16 cellular contexts compared by ENCODE assay signal in genomic region chr13:113471844-113472243, GRCh38.
"Had no signal": no experiment of that assay in that cellular context is flagged by ENCODE, and none has a peak within 500 bp of the region (broad histone marks: within the 10 kb centered on the region; RNA-seq: fewer than 3 reads in every experiment).

No MANE protein-coding gene starts in this region.

- H3K27ac ChIP-seq: prostate gland, right lobe of liver, WERI-Rb-1 had no signal

- ATAC-seq: activated naive CD4-positive, alpha-beta T cell treated with anti-CD3 and anti-CD28 coated beads, Interleukin-2, amount 50 U/mL, for 72 hours; natural killer cell treated with Interleukin-12 subunit alpha and Interleukin-12 subunit beta and Interleukin-15 and Interleukin-18, amount 100 ng/mL, for 72 hours; stimulated activated memory B cell treated with anti-CD40 and anti-IgM and Interleukin-4, amounts not matched to agents 10 μg/mL and 1 μg/mL and 100 μg/mL, for 72 hours had no signal

- H3K4me1 ChIP-seq: adrenal gland, prostate gland, right lobe of liver, thyroid gland had no signal

- H3K27me3 ChIP-seq: adrenal gland, right lobe of liver, thyroid gland had no signal

- DNase-seq: activated CD4-positive, alpha-beta T cell treated with anti-CD3 and anti-CD28 coated beads, Interleukin-2, amount 50 U/mL, for 48 hours; activated gamma-delta T cell; foreskin melanocyte; nucleus accumbens; right lobe of liver; small intestine; stimulated activated CD4-positive, alpha-beta T cell treated with anti-CD3 and anti-CD28 coated beads, Interleukin-4, amount 100 ng/mL, for 24 hours; SW 1271; T-helper 2 cell; thyroid gland; WERI-Rb-1 had no signal

- H3K36me3 ChIP-seq: prostate gland had no signal

- H3K9me3 ChIP-seq: adrenal gland, prostate gland, right lobe of liver, thyroid gland had no signal

- H3K4me3 Mint-ChIP-seq: natural killer cell treated with Interleukin-12 subunit alpha and Interleukin-12 subunit beta and Interleukin-15 and Interleukin-18, amount 100 ng/mL, for 72 hours; stimulated activated memory B cell treated with anti-CD40 and anti-IgM and Interleukin-4, amounts not matched to agents 10 μg/mL and 1 μg/mL and 100 μg/mL, for 72 hours had no signal

- H3K27me3 Mint-ChIP-seq: natural killer cell treated with Interleukin-12 subunit alpha and Interleukin-12 subunit beta and Interleukin-15 and Interleukin-18, amount 100 ng/mL, for 72 hours; stimulated activated memory B cell treated with anti-CD40 and anti-IgM and Interleukin-4, amounts not matched to agents 10 μg/mL and 1 μg/mL and 100 μg/mL, for 72 hours had no signal

- H3K4me1 Mint-ChIP-seq: stimulated activated memory B cell treated with anti-CD40 and anti-IgM and Interleukin-4, amounts not matched to agents 10 μg/mL and 1 μg/mL and 100 μg/mL, for 72 hours had no signal

- H3K27ac Mint-ChIP-seq: activated naive CD4-positive, alpha-beta T cell treated with anti-CD3 and anti-CD28 coated beads, Interleukin-2, amount 50 U/mL, for 72 hours; natural killer cell treated with Interleukin-12 subunit alpha and Interleukin-12 subunit beta and Interleukin-15 and Interleukin-18, amount 100 ng/mL, for 72 hours; stimulated activated memory B cell treated with anti-CD40 and anti-IgM and Interleukin-4, amounts not matched to agents 10 μg/mL and 1 μg/mL and 100 μg/mL, for 72 hours had no signal

- H3K9me3 Mint-ChIP-seq: activated naive CD4-positive, alpha-beta T cell treated with anti-CD3 and anti-CD28 coated beads, Interleukin-2, amount 50 U/mL, for 72 hours; natural killer cell treated with Interleukin-12 subunit alpha and Interleukin-12 subunit beta and Interleukin-15 and Interleukin-18, amount 100 ng/mL, for 72 hours; stimulated activated memory B cell treated with anti-CD40 and anti-IgM and Interleukin-4, amounts not matched to agents 10 μg/mL and 1 μg/mL and 100 μg/mL, for 72 hours had no signal

- H3K4me3 ChIP-seq: adrenal gland, prostate gland, right lobe of liver, thyroid gland had no signal
